Comparison of ENCODE assay signal across 28 cellular contexts in the genomic region with DNA sequence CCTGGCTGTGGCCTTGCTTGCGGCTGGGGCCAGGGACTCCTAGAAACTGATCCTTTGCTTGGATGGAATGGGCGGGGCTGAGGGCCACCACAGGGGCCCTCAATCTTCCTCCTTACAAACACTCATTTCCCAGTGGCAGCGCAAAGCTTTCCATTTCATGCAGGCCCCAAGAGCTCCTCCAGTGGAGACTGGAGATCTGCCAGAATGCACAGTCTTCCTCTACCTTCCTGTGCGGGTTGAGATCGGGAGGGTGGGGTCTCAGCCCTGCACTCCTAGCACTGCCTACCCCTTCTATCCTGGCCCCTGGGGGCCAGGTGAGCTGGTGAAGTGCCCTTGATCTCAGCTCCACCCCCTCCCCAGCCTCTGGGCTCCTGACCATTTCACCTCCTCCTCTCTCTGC. TPM values are rescaled to one million over a fixed set of nuclear protein-coding genes. Genes with fewer than 3 reads are reported as not detected.
A peak's percentile ranks its signal among the peaks of the same experiment; 100 is the strongest.
DNase-seq lines count a peak whose midpoint lies in the region; ATAC-seq and TF ChIP-seq lines count a peak whose summit lies in the region.
"Had no signal": no experiment of that assay in that cellular context is flagged by ENCODE, and none has a peak within 500 bp of the region (broad histone marks: within the 10 kb centered on the region; RNA-seq: fewer than 3 reads in every experiment).

No MANE protein-coding gene starts in this region.

- H3F3A ChIP-seq in GM23338 (replicated peaks; ENCODE audit: low read depth): peaks cover 26% of the 10 kb centered on the region; the same call in 1 of the 2 replicates

- no CpG with 5 or more reads among the region's 5 CpGs for WGBS in mesendoderm (ENCODE audit: extremely low coverage, insufficient coverage, low lambda C conversion rate)

- H3K27ac Mint-ChIP-seq in T-helper 2 cell treated with Interferon-gamma antibody and Interleukin-4, amounts not matched to agents 5 μg/mL and 100 μg/mL, for 36 hours: peak overlapping the region; percentile 15
- peak overlapping the region; percentile 89 for H3K27ac Mint-ChIP-seq in GM23338
- H3K27ac Mint-ChIP-seq in CD8-positive, alpha-beta memory T cell: peak overlapping the region in 3 of 8 donors; percentile 41 to 63 (median 43)
- H3K27ac Mint-ChIP-seq: activated naive CD4-positive, alpha-beta T cell treated with anti-CD3 and anti-CD28 coated beads, Interleukin-2, amount 50 U/mL, for 24 hours; activated T-helper 17 cell treated with anti-CD3 and anti-CD28 coated beads, Interleukin-2, amount 50 U/mL, for 72 hours had no signal

- H4K8ac ChIP-seq in mesendoderm (ENCODE audit: low read depth, low read length): no peak overlapping the region

- TF ChIP-seq CTCF in GM23338 (conservative IDR thresholded peaks at IDR 0.05; ENCODE audit: low read depth in 2 of 2) (no peak), WERI-Rb-1 (IDR thresholded peaks at IDR 0.05; ENCODE audit: low read depth, low read length) (peak; percentile 12; the same call in 1 of the 2 replicates), breast epithelium (IDR thresholded peaks at IDR 0.05) (no peak)

- no peaks in the 10 kb centered on the region for H3K4me1 Mint-ChIP-seq in T-helper 2 cell treated with Interferon-gamma antibody and Interleukin-4, amounts not matched to agents 5 μg/mL and 100 μg/mL, for 36 hours (ENCODE audit: low read depth)
- H3K4me1 Mint-ChIP-seq in GM23338: peaks cover 22% of the 10 kb centered on the region
- H3K4me1 Mint-ChIP-seq in CD8-positive, alpha-beta memory T cell: no peaks in the 10 kb centered on the region
- H3K4me1 Mint-ChIP-seq: activated naive CD4-positive, alpha-beta T cell treated with anti-CD3 and anti-CD28 coated beads, Interleukin-2, amount 50 U/mL, for 24 hours; activated T-helper 17 cell treated with anti-CD3 and anti-CD28 coated beads, Interleukin-2, amount 50 U/mL, for 72 hours had no signal

- no peaks in the 10 kb centered on the region for H3K79me2 ChIP-seq in GM23338 (replicated peaks; ENCODE audit: insufficient read depth)
- no peaks in the 10 kb centered on the region for H3K79me2 ChIP-seq in mesendoderm (ENCODE audit: control insufficient read depth, insufficient read depth, low read length)

- no peak overlapping the region for H2BK120ac ChIP-seq in mesendoderm (ENCODE audit: low read depth, low read length)

- no peaks in the 10 kb centered on the region for H3K27me3 Mint-ChIP-seq in T-helper 2 cell treated with Interferon-gamma antibody and Interleukin-4, amounts not matched to agents 5 μg/mL and 100 μg/mL, for 36 hours (ENCODE audit: low read depth)
- H3K27me3 Mint-ChIP-seq in GM23338 (ENCODE audit: insufficient read depth, low read depth, poor library complexity): peaks cover 9% of the 10 kb centered on the region
- H3K27me3 Mint-ChIP-seq in CD8-positive, alpha-beta memory T cell: no peaks in the 10 kb centered on the region
- H3K27me3 Mint-ChIP-seq: activated naive CD4-positive, alpha-beta T cell treated with anti-CD3 and anti-CD28 coated beads, Interleukin-2, amount 50 U/mL, for 24 hours; activated T-helper 17 cell treated with anti-CD3 and anti-CD28 coated beads, Interleukin-2, amount 50 U/mL, for 72 hours; CD4-positive, alpha-beta memory T cell; naive B cell had no signal

- POLR2A ChIA-PET in CD8-positive, alpha-beta memory T cell (lab: Charles Lee): interaction anchor here (0.6 to 0.7 kb wide), 2 partner anchors 17 to 140 kb away, joined by 3 to 4 read pairs; no protein-coding TSS in a partner anchor

- no peak overlapping the region for H2BK5ac ChIP-seq in mesendoderm (ENCODE audit: low read length)

- H3K27me3 ChIP-seq in GM23338 (ENCODE audit: insufficient read depth) (no peaks in the 10 kb centered on the region), WERI-Rb-1 (ENCODE audit: insufficient read depth, low read depth, severe bottlenecking) (no peaks in the 10 kb centered on the region), mesendoderm (ENCODE audit: insufficient read depth, low read length, poor library complexity) (no peaks in the 10 kb centered on the region), breast epithelium (no peaks in the 10 kb centered on the region)
- H3K27me3 ChIP-seq in CD8-positive, alpha-beta memory T cell (ENCODE audit: insufficient read depth, low read length, poor library complexity, severe bottlenecking): no peaks in the 10 kb centered on the region
- H3K27me3 ChIP-seq: esophagus squamous epithelium, gastrocnemius medialis, thyroid gland had no signal

- no peak overlapping the region for H3K4ac ChIP-seq in mesendoderm (ENCODE audit: low read depth, low read length)

- intact Hi-C loops in breast epithelium (cut with DNase I; ENCODE audit: low total_unique reads): no loop called here

- DNase-seq in T-helper 2 cell treated with Interferon-gamma antibody and Interleukin-4, amounts not matched to agents 5 μg/mL and 100 μg/mL, for 36 hours (ENCODE audit: low spot score): no peak
- no peak for DNase-seq in T-helper 2 cell
- DNase-seq in GM23338 (ENCODE audit: low spot score): peak; percentile 51
- peak; percentile 44 for DNase-seq in WERI-Rb-1
- DNase-seq in mesendoderm: peak; percentile 57
- no peak for DNase-seq in CD8-positive, alpha-beta memory T cell
- DNase-seq in breast epithelium (ENCODE audit: low spot score in 2 of 2): no peak
- DNase-seq in middle frontal gyrus (ENCODE audit: extremely low spot score, low spot score): no peak
- DNase-seq: activated CD4-positive, alpha-beta T cell treated with anti-CD3 and anti-CD28 coated beads for 48 hours; anterior cingulate cortex; CD4-positive, alpha-beta memory T cell; DMS 273 treated with DMSO at 0.1 percent for 48 hours; esophagus squamous epithelium; gastrocnemius medialis; mesenchymal stem cell; naive B cell; NCI-H1092 treated with DMSO at 0.1 percent for 48 hours; NCI-H2029; NCI-H345; NCI-H774; occipital lobe; SK-N-SH; stimulated activated naive CD4-positive, alpha-beta T cell treated with Interleukin-2 at 50 U/mL for 16 hours had no signal

- H4K20me1 ChIP-seq in GM23338 (replicated peaks; ENCODE audit: insufficient read depth): no peaks in the 10 kb centered on the region; the same call in 1 of the 2 replicates

- H3K27ac ChIP-seq in GM23338 (ENCODE audit: low read depth): peak overlapping the region; percentile 55; the same call in 1 of the 2 replicates
- peak overlapping the region; percentile 75 for H3K27ac ChIP-seq in WERI-Rb-1
- no peak overlapping the region for H3K27ac ChIP-seq in mesendoderm (ENCODE audit: low read depth, low read length)
- H3K27ac ChIP-seq in CD8-positive, alpha-beta memory T cell (ENCODE audit: low read depth, low read length): no peak overlapping the region
- no peak overlapping the region for H3K27ac ChIP-seq in breast epithelium
- H3K27ac ChIP-seq: esophagus squamous epithelium, thyroid gland had no signal

- no peaks in the 10 kb centered on the region for H3K79me1 ChIP-seq in mesendoderm (ENCODE audit: low read length)

- H3K56ac ChIP-seq in mesendoderm (ENCODE audit: low read length): peak overlapping the region; percentile 49

- no peak overlapping the region; the same call in 1 of the 2 replicates for H2AFZ ChIP-seq in GM23338

- TF ChIP-seq POLR2A in breast epithelium (IDR thresholded peaks at IDR 0.05): no peak

- no peak overlapping the region for H2BK15ac ChIP-seq in mesendoderm (replicated peaks; ENCODE audit: low read depth)

- CTCF ChIA-PET in CD8-positive, alpha-beta memory T cell (lab: Charles Lee): interaction anchor here (1.0 to 3.0 kb wide), 5 partner anchors 10 to 155 kb away, joined by 3 to 12 read pairs (median 3); partner anchors contain the start of genes RANBP10 and TSNAXIP1

- H4K5ac ChIP-seq in mesendoderm (ENCODE audit: low read length): no peak overlapping the region

- H3K4me1 ChIP-seq in GM23338 (ENCODE audit: insufficient read depth) (peaks cover 26% of the 10 kb centered on the region), mesendoderm (ENCODE audit: control insufficient read depth, low read depth, low read length) (peaks cover 3% of the 10 kb centered on the region), breast epithelium (no peaks in the 10 kb centered on the region)
- no peaks in the 10 kb centered on the region for H3K4me1 ChIP-seq in CD8-positive, alpha-beta memory T cell (ENCODE audit: insufficient read depth, low read length)

- no peaks in the 10 kb centered on the region for H3K9me3 Mint-ChIP-seq in T-helper 2 cell treated with Interferon-gamma antibody and Interleukin-4, amounts not matched to agents 5 μg/mL and 100 μg/mL, for 36 hours
- H3K9me3 Mint-ChIP-seq in GM23338: no peaks in the 10 kb centered on the region; the same call in 2 of the 3 replicates
- no peaks in the 10 kb centered on the region for H3K9me3 Mint-ChIP-seq in CD8-positive, alpha-beta memory T cell
- H3K9me3 Mint-ChIP-seq: activated naive CD4-positive, alpha-beta T cell treated with anti-CD3 and anti-CD28 coated beads, Interleukin-2, amount 50 U/mL, for 24 hours; activated T-helper 17 cell treated with anti-CD3 and anti-CD28 coated beads, Interleukin-2, amount 50 U/mL, for 72 hours; CD4-positive, alpha-beta memory T cell; naive B cell had no signal

- peaks cover 27% of the 10 kb centered on the region for H3K36me3 Mint-ChIP-seq in T-helper 2 cell treated with Interferon-gamma antibody and Interleukin-4, amounts not matched to agents 5 μg/mL and 100 μg/mL, for 36 hours (ENCODE audit: low read depth)
- peaks cover 21% of the 10 kb centered on the region for H3K36me3 Mint-ChIP-seq in GM23338 (ENCODE audit: low read depth)
- peaks cover 0 to 46% (median 2%) of the 10 kb centered on the region in 3 donors for H3K36me3 Mint-ChIP-seq in CD8-positive, alpha-beta memory T cell

- H3K9ac ChIP-seq in mesendoderm (ENCODE audit: low read length): no peak overlapping the region
- H3K9ac ChIP-seq: SK-N-SH had no signal

- H3K9me2 ChIP-seq in GM23338 (ENCODE audit: insufficient read depth): no peaks in the 10 kb centered on the region
- H3K9me2 ChIP-seq: SK-N-SH had no signal

- H2AK5ac ChIP-seq in mesendoderm (ENCODE audit: low read length): no peak overlapping the region

- no peak overlapping the region for H3K23ac ChIP-seq in mesendoderm (ENCODE audit: low read length)

- no peaks in the 10 kb centered on the region for H3K9me3 ChIP-seq in WERI-Rb-1 (ENCODE audit: severe bottlenecking)
- H3K9me3 ChIP-seq in CD8-positive, alpha-beta memory T cell (ENCODE audit: low read length): no peaks in the 10 kb centered on the region
- no peaks in the 10 kb centered on the region for H3K9me3 ChIP-seq in breast epithelium
- H3K9me3 ChIP-seq: esophagus squamous epithelium, gastrocnemius medialis, SK-N-SH, thyroid gland had no signal

- no peak overlapping the region for H3K18ac ChIP-seq in mesendoderm (ENCODE audit: low read length)

- peak; percentile 3 for ATAC-seq in GM23338
- ATAC-seq: activated T-helper 17 cell treated with anti-CD3 and anti-CD28 coated beads, Interleukin-2, amount 50 U/mL, for 72 hours; gastrocnemius medialis had no signal

- H3K4me3 ChIP-seq in GM23338: no peak overlapping the region
- no peak overlapping the region for H3K4me3 ChIP-seq in WERI-Rb-1 (ENCODE audit: low read depth, low read length)
- H3K4me3 ChIP-seq in mesendoderm (ENCODE audit: low read length): no peak overlapping the region
- H3K4me3 ChIP-seq in CD8-positive, alpha-beta memory T cell (ENCODE audit: low read length): no peak overlapping the region
- no peak overlapping the region for H3K4me3 ChIP-seq in breast epithelium
- H3K4me3 ChIP-seq: esophagus squamous epithelium, gastrocnemius medialis, thyroid gland had no signal

- H3K4me2 ChIP-seq in GM23338 (peak overlapping the region; percentile 89; the same call in 1 of the 2 replicates), mesendoderm (ENCODE audit: low read length) (no peak overlapping the region)
- H3K4me2 ChIP-seq: SK-N-SH had no signal

- H3K36me3 ChIP-seq in GM23338 (ENCODE audit: insufficient read depth) (no peaks in the 10 kb centered on the region), WERI-Rb-1 (peaks cover 33% of the 10 kb centered on the region), mesendoderm (ENCODE audit: control insufficient read depth, insufficient read depth, low read length) (peaks cover 4% of the 10 kb centered on the region), breast epithelium (no peaks in the 10 kb centered on the region)
- H3K36me3 ChIP-seq in CD8-positive, alpha-beta memory T cell (ENCODE audit: insufficient read depth, low read length): peaks cover 31% of the 10 kb centered on the region

- H3K4me3 Mint-ChIP-seq in T-helper 2 cell treated with Interferon-gamma antibody and Interleukin-4, amounts not matched to agents 5 μg/mL and 100 μg/mL, for 36 hours: no peak overlapping the region
- H3K4me3 Mint-ChIP-seq in GM23338: peak overlapping the region; percentile 43
- no peak overlapping the region for H3K4me3 Mint-ChIP-seq in CD8-positive, alpha-beta memory T cell
- H3K4me3 Mint-ChIP-seq: activated naive CD4-positive, alpha-beta T cell treated with anti-CD3 and anti-CD28 coated beads, Interleukin-2, amount 50 U/mL, for 24 hours; activated T-helper 17 cell treated with anti-CD3 and anti-CD28 coated beads, Interleukin-2, amount 50 U/mL, for 72 hours; CD4-positive, alpha-beta memory T cell had no signal

RNA-seq across cellular contexts. Expression of gene NRN1L, which starts 1.7 kb away (rescaled TPM):
- total RNA-seq in GM23338 (2014; rRNA removed; shearing (Covaris generic)): 13.8 and 14.0 TPM in 2 replicates
- 26.1 and 33.8 TPM in 2 replicates for polyA plus RNA-seq in GM23338 (2016; fragmentation: Nextera tagmentation; extraction: Ambion mirVana)
- 10.2 TPM for polyA plus RNA-seq in mesendoderm (2013, experiment 1 of 2)
- 10.3 TPM for polyA plus RNA-seq in mesendoderm (2013, experiment 2 of 2)
- total RNA-seq in CD8-positive, alpha-beta memory T cell: under 1 TPM in 1 of 2 experiments, not detected in 1; 0.97 TPM
- 0.83 TPM for polyA plus RNA-seq in CD8-positive, alpha-beta memory T cell
- 1 to 10 TPM in 2 of 3 donors, not detected in 1; 1.3 to 1.4 TPM for total RNA-seq in breast epithelium
- total RNA-seq: G401, occipital lobe, pulmonary artery endothelial cell had no signal

RNA-seq across cellular contexts. Expression of gene PSKH1, which starts 6.7 kb away (rescaled TPM):
- total RNA-seq in GM23338 (2014; rRNA removed; shearing (Covaris generic)): 22.1 and 23.9 TPM in 2 replicates
- 8.3 and 14.3 TPM in 2 replicates for polyA plus RNA-seq in GM23338 (2016; fragmentation: Nextera tagmentation; extraction: Ambion mirVana)
- 22.4 TPM for polyA plus RNA-seq in mesendoderm (2013, experiment 1 of 2)
- polyA plus RNA-seq in mesendoderm (2013, experiment 2 of 2): 20.5 TPM
- 10 to 100 TPM; 13.6 to 14.5 TPM for total RNA-seq in CD8-positive, alpha-beta memory T cell
- 27.0 TPM for polyA plus RNA-seq in CD8-positive, alpha-beta memory T cell
- 10 to 100 TPM; 17.3 to 20.5 (median 17.4) TPM for total RNA-seq in breast epithelium

RNA-seq across cellular contexts. Expression of gene EDC4, which starts 13.5 kb away (rescaled TPM):
- 74.2 and 98.5 TPM in 2 replicates for total RNA-seq in GM23338 (2014; rRNA removed; shearing (Covaris generic))
- 34.8 and 39.6 TPM in 2 replicates for polyA plus RNA-seq in GM23338 (2016; fragmentation: Nextera tagmentation; extraction: Ambion mirVana)
- 39.1 TPM for polyA plus RNA-seq in mesendoderm (2013, experiment 1 of 2)
- 39.3 TPM for polyA plus RNA-seq in mesendoderm (2013, experiment 2 of 2)
- total RNA-seq in CD8-positive, alpha-beta memory T cell: 100 to 1,000 TPM; 105 to 108 TPM
- polyA plus RNA-seq in CD8-positive, alpha-beta memory T cell: 30.1 TPM
- total RNA-seq in breast epithelium: 10 to 100 TPM; 43.3 to 57.0 (median 53.6) TPM

RNA-seq across cellular contexts. Expression of gene CENPT, which starts 38.9 kb away (rescaled TPM):
- total RNA-seq in GM23338 (2014; rRNA removed; shearing (Covaris generic)): 31.8 and 55.4 TPM in 2 replicates
- polyA plus RNA-seq in GM23338 (2016; fragmentation: Nextera tagmentation; extraction: Ambion mirVana): 59.2 and 63.8 TPM in 2 replicates
- polyA plus RNA-seq in mesendoderm (2013, experiment 1 of 2): 33.6 TPM
- polyA plus RNA-seq in mesendoderm (2013, experiment 2 of 2): 33.5 TPM
- 10 to 100 TPM; 56.5 to 58.6 TPM for total RNA-seq in CD8-positive, alpha-beta memory T cell
- polyA plus RNA-seq in CD8-positive, alpha-beta memory T cell: 14.3 TPM
- 10 to 100 TPM; 35.0 to 52.0 (median 51.5) TPM for total RNA-seq in breast epithelium

RNA-seq across cellular contexts. Expression of gene NUTF2, which starts 39.7 kb away (rescaled TPM):
- 158 and 321 TPM in 2 replicates for total RNA-seq in GM23338 (2014; rRNA removed; shearing (Covaris generic))
- polyA plus RNA-seq in GM23338 (2016; fragmentation: Nextera tagmentation; extraction: Ambion mirVana): 373 and 391 TPM in 2 replicates
- 370 TPM for polyA plus RNA-seq in mesendoderm (2013, experiment 1 of 2)
- 358 TPM for polyA plus RNA-seq in mesendoderm (2013, experiment 2 of 2)
- total RNA-seq in CD8-positive, alpha-beta memory T cell: 100 to 1,000 TPM; 181 TPM
- 129 TPM for polyA plus RNA-seq in CD8-positive, alpha-beta memory T cell
- 100 to 1,000 TPM in 1 of 3 donors, 10 to 100 TPM in 2; 91.5 to 168 (median 94.8) TPM for total RNA-seq in breast epithelium

Comparison
In these comparisons a context has a peak if more than half of its experiments do, and no peak if none do; other contexts are left out.
1. DNase-seq: peak in GM23338 (single experiment), WERI-Rb-1 (single experiment) and mesendoderm (single experiment); none in T-helper 2 cell treated with Interferon-gamma antibody and Interleukin-4, amounts not matched to agents 5 μg/mL and 100 μg/mL, for 36 hours (single experiment), T-helper 2 cell (0 of 5), CD8-positive, alpha-beta memory T cell (0 of 5), breast epithelium (0 of 2) and middle frontal gyrus (single experiment).
2. H3K27ac ChIP-seq: peak in GM23338 (single experiment) and WERI-Rb-1 (single experiment); none in mesendoderm (single experiment), CD8-positive, alpha-beta memory T cell (single experiment) and breast epithelium (0 of 2).